8 cellular contexts compared by ENCODE assay signal in genomic region chr4:118835896-118836762, GRCh38. TPM values are rescaled to one million over a fixed set of nuclear protein-coding genes. Genes with fewer than 3 reads are reported as not detected.
A peak's percentile ranks its signal among the peaks of the same experiment; 100 is the strongest.
DNase-seq lines count a peak whose midpoint lies in the region; TF ChIP-seq lines count a peak whose summit lies in the region.

Gene SEC24D, minus strand, starts transcription at chr4:118836126. Its CDS starts 2,430 bp downstream, at chr4:118833696.

- peaks cover 10% of the 10 kb centered on the region for H3K79me2 ChIP-seq in trophoblast cell (ENCODE audit: control insufficient read depth, insufficient read depth, low read length, poor library complexity)

- peak within 1 kb of the TSS; percentile 81 for H2BK5ac ChIP-seq in trophoblast cell (ENCODE audit: low read depth, low read length, poor library complexity)

- H3K4me3 ChIP-seq in HFF-Myc (replicated peaks; ENCODE audit: low read depth, low read length) (peak within 1 kb of the TSS; percentile 75), cardiac muscle cell (peak within 1 kb of the TSS; percentile 61), trophoblast cell (ENCODE audit: low read depth, low read length) (peak within 1 kb of the TSS; percentile 89), transverse colon (peak within 1 kb of the TSS; percentile 83 to 97 (median 87))

- peaks cover 15% of the 10 kb centered on the region for H3K36me3 ChIP-seq in cardiac muscle cell
- H3K36me3 ChIP-seq in trophoblast cell (ENCODE audit: control insufficient read depth in 1 of 2, insufficient read depth in 2 of 2, low read length in 2 of 2) = peaks cover 7 to 17% of the 10 kb centered on the region in 2 experiments
- H3K36me3 ChIP-seq in transverse colon = no peaks in the 10 kb centered on the region

- H3K14ac ChIP-seq in trophoblast cell (ENCODE audit: low read length) = peak within 1 kb of the TSS; percentile 97

- H3K4me1 ChIP-seq in cardiac muscle cell (ENCODE audit: low read depth) (peaks cover 6% of the 10 kb centered on the region), trophoblast cell (ENCODE audit: control insufficient read depth in 1 of 2, insufficient read depth in 2 of 2, low read length in 2 of 2) (peaks cover under 1 to 3% of the 10 kb centered on the region in 2 experiments), transverse colon (peaks cover 7 to 21% (median 11%) of the 10 kb centered on the region in 4 donors)

- H3K9me3 ChIP-seq in cardiac muscle cell (ENCODE audit: low read depth) = no peaks in the 10 kb centered on the region
- H3K9me3 ChIP-seq in trophoblast cell (ENCODE audit: insufficient read depth, low read depth, low read length) = no peaks in the 10 kb centered on the region
- no peaks in the 10 kb centered on the region for H3K9me3 ChIP-seq in transverse colon

- peak; percentile 4 for TF ChIP-seq CTCF in GM10266 (IDR thresholded peaks at IDR 0.05; ENCODE audit: control insufficient read depth, insufficient read depth, low read depth, missing control alignments)
- no peak for TF ChIP-seq CTCF in HFF-Myc (IDR thresholded peaks at IDR 0.05; ENCODE audit: low read depth, low read length, missing control alignments)
- TF ChIP-seq CTCF in cardiac muscle cell (IDR thresholded peaks at IDR 0.05; ENCODE audit: low read depth, low read length) = no peak
- peak in 1 of 5 experiments; percentile 5 for TF ChIP-seq CTCF in transverse colon (IDR thresholded peaks at IDR 0.05)

- peaks cover 16% of the 10 kb centered on the region for H3K79me1 ChIP-seq in trophoblast cell (ENCODE audit: low read length)

- H3K4ac ChIP-seq in trophoblast cell (ENCODE audit: low read depth, low read length) = peak within 1 kb of the TSS; percentile 90

- H4K12ac ChIP-seq in trophoblast cell (ENCODE audit: low read depth, low read length) = peak within 1 kb of the TSS; percentile 85

- H3K23ac ChIP-seq in trophoblast cell (ENCODE audit: low read length) = no peak within 1 kb of the TSS

- intact Hi-C loops in transverse colon (cut with DNase I; ENCODE audit: low total_unique reads) = loop anchor here (5.0 to 10.0 kb wide), 2 partner anchors 49 to 131 kb away; partner anchors contain the start of gene SYNPO2

- peak within 1 kb of the TSS; percentile 96 for H4K91ac ChIP-seq in trophoblast cell (ENCODE audit: low read depth, low read length)

- H2BK120ac ChIP-seq in trophoblast cell (ENCODE audit: insufficient read depth, low read length, poor library complexity) = peak within 1 kb of the TSS; percentile 81

- H2BK12ac ChIP-seq in trophoblast cell (ENCODE audit: low read length) = peak within 1 kb of the TSS; percentile 56

- DNase-seq in GM10266 (ENCODE audit: extremely low spot score) (peak; percentile 95), HFF-Myc (ENCODE audit: extremely low read depth, low read depth) (peak; percentile 63), MV-4-11 (lab: John Stamatoyannopoulos, UW) (peak; percentile 72), SW 1271 (lab: John Stamatoyannopoulos, UW) (peak; percentile 37 to 73), cardiac muscle cell (ENCODE audit: low read depth in 1 of 2, low spot score in 1 of 2) (peak; percentile 92 to 95), trophoblast cell (peak; percentile 89 to 96), transverse colon (peak; percentile 90)
- DNase-seq in activated naive CD8-positive, alpha-beta T cell treated with anti-CD3 and anti-CD28 coated beads, Interleukin-2, amount 50 U/mL, for 16 hours (ENCODE audit: low read depth, low spot score) = peak; percentile 55

- peak; percentile 75 for TF ChIP-seq POLR2A in transverse colon (IDR thresholded peaks at IDR 0.05)

- in situ Hi-C loops in transverse colon (cut with MboI; ENCODE audit: low pct_ligation_motif_present in 1 of 4, low pct_unique_long_range_greater_than_20kb in 1 of 4, low sequenced_read_pairs in 3 of 4) = no loop called here

- H3K27ac ChIP-seq in cardiac muscle cell = peak within 1 kb of the TSS; percentile 74
- H3K27ac ChIP-seq in trophoblast cell (ENCODE audit: low read depth, low read length) = peak within 1 kb of the TSS; percentile 94
- peak within 1 kb of the TSS; percentile 96 to 99 (median 98) for H3K27ac ChIP-seq in transverse colon

- H3K4me2 ChIP-seq in trophoblast cell (ENCODE audit: low read length) = peak within 1 kb of the TSS; percentile 93

- TF ChIP-seq EP300 in transverse colon (IDR thresholded peaks at IDR 0.05; ENCODE audit: low read depth) = no peak

- no CpG with 5 or more reads among the region's 76 CpGs for WGBS in trophoblast cell (ENCODE audit: extremely low coverage, insufficient coverage, insufficient read length)
- 0 to 1% methylated on average over 29 to 75 of the region's 76 CpGs for WGBS in transverse colon (ENCODE audit: low coverage in 1 of 2), 2 donors

- H3K9ac ChIP-seq in trophoblast cell (ENCODE audit: low read length) = peak within 1 kb of the TSS; percentile 97

- H3K18ac ChIP-seq in trophoblast cell (ENCODE audit: low read length) = peak within 1 kb of the TSS; percentile 89

- peak within 1 kb of the TSS; percentile 85 for H2AFZ ChIP-seq in trophoblast cell (ENCODE audit: insufficient read depth, low read length, poor library complexity)

- H4K8ac ChIP-seq in trophoblast cell (ENCODE audit: low read depth, low read length) = peak within 1 kb of the TSS; percentile 92

- H3K27me3 ChIP-seq in cardiac muscle cell (no peaks in the 10 kb centered on the region), trophoblast cell (ENCODE audit: insufficient read depth, low read length) (no peaks in the 10 kb centered on the region), transverse colon (no peaks in the 10 kb centered on the region)

- peak within 1 kb of the TSS; percentile 86 for H2AK5ac ChIP-seq in trophoblast cell (ENCODE audit: low read length)

RNA-seq across cellular contexts. Expression of gene SEC24D, which starts in this region (rescaled TPM):
- total RNA-seq in cardiac muscle cell = 23.9 and 59.2 TPM in 2 replicates
- polyA plus RNA-seq in cardiac muscle cell = 31.9 and 58.6 TPM in 2 replicates
- 124 and 126 TPM in 2 replicates for polyA plus RNA-seq in trophoblast cell (2013)
- total RNA-seq in transverse colon = 10 to 100 TPM in 3 of 4 donors, 1 to 10 TPM in 1; 9.7 to 37.9 (median 17.0) TPM

Comparison
In these comparisons a context has a peak if more than half of its experiments do, and no peak if none do; other contexts are left out.
1. Peak in every context shown above with its lines: DNase-seq, H3K4me3 ChIP-seq and H3K27ac ChIP-seq.